ENCODE assay signal across 24 cellular contexts in genomic region chr14:63745272-63745671, GRCh38.
"Had no signal": no experiment of that assay in that cellular context is flagged by ENCODE, and none has a peak within 500 bp of the region (broad histone marks: within the 10 kb centered on the region; RNA-seq: fewer than 3 reads in every experiment).

No MANE protein-coding gene starts in this region.

- H3K27me3 Mint-ChIP-seq: activated naive CD8-positive, alpha-beta T cell had no signal

- H3K27me3 ChIP-seq: breast epithelium, colonic mucosa, esophagus squamous epithelium, gastrocnemius medialis, left lung, neutrophil, pancreas, stomach, transverse colon, vagina had no signal

- H3K27ac ChIP-seq: breast epithelium, colonic mucosa, esophagus squamous epithelium, gastrocnemius medialis, left lung, pancreas, stomach, transverse colon, vagina had no signal

- ATAC-seq: gastrocnemius medialis, left lung, right cardiac atrium had no signal

- H3K36me3 Mint-ChIP-seq: activated naive CD8-positive, alpha-beta T cell; mesothelial cell of epicardium had no signal

- H3K36me3 ChIP-seq: breast epithelium, colonic mucosa, esophagus squamous epithelium, gastrocnemius medialis, left lung, neutrophil, pancreas, stomach, transverse colon, vagina had no signal

- H3K4me3 Mint-ChIP-seq: activated naive CD8-positive, alpha-beta T cell; activated T-cell treated with anti-CD3 and anti-CD28 coated beads, Interleukin-2, amount 50 U/mL, for 4 hours; mesothelial cell of epicardium; nephron had no signal

- H3K9me3 Mint-ChIP-seq: activated T-cell treated with anti-CD3 and anti-CD28 coated beads, Interleukin-2, amount 50 U/mL, for 4 hours; activated T-helper 2 cell treated with anti-CD3 and anti-CD28 coated beads, Interferon-gamma antibody, Interleukin-2, Interleukin-4, amounts not matched to agents 10 μg/mL and 5 μg/mL and 100 μg/mL, durations not matched to agents 14 hours and 24 hours and 36 hours; mesothelial cell of epicardium; nephron had no signal

- H3K4me1 ChIP-seq: breast epithelium, colonic mucosa, esophagus squamous epithelium, gastrocnemius medialis, left lung, vagina had no signal

- H3K9me3 ChIP-seq: breast epithelium, colonic mucosa, esophagus squamous epithelium, gastrocnemius medialis, left lung, neutrophil, pancreas, stomach, transverse colon, vagina had no signal

- H3K4me3 ChIP-seq: breast epithelium, colonic mucosa, esophagus squamous epithelium, gastrocnemius medialis, left lung, pancreas, stomach, transverse colon, vagina had no signal

- H3K4me1 Mint-ChIP-seq: nephron had no signal

- H3K27ac Mint-ChIP-seq: activated T-helper 2 cell treated with anti-CD3 and anti-CD28 coated beads, Interferon-gamma antibody, Interleukin-2, Interleukin-4, amounts not matched to agents 10 μg/mL and 5 μg/mL and 100 μg/mL, durations not matched to agents 14 hours and 24 hours and 36 hours; mesothelial cell of epicardium; nephron had no signal

- DNase-seq: activated CD8-positive, alpha-beta memory T cell treated with anti-CD3 and anti-CD28 coated beads for 24 hours; activated CD8-positive, alpha-beta memory T cell treated with anti-CD3 and anti-CD28 coated beads, Interleukin-2, amount 50 U/mL, for 4 hours; activated naive CD4-positive, alpha-beta T cell; activated T-cell treated with anti-CD3 and anti-CD28 coated beads, Interleukin-2, amount 50 U/mL, for 4 hours; amniotic stem cell; esophagus squamous epithelium; gastrocnemius medialis; hippocampal formation; kidney glomerular epithelial cell; right cardiac atrium; stimulated activated CD4-positive, alpha-beta T cell treated with anti-CD3 and anti-CD28 coated beads, Interleukin-12 subunit alpha, Interleukin-12 subunit beta, amount 100 ng/mL, for 4 hours; stomach; T-helper 9 cell had no signal
